ENCODE assay signal across 32 cellular contexts in the genomic region with DNA sequence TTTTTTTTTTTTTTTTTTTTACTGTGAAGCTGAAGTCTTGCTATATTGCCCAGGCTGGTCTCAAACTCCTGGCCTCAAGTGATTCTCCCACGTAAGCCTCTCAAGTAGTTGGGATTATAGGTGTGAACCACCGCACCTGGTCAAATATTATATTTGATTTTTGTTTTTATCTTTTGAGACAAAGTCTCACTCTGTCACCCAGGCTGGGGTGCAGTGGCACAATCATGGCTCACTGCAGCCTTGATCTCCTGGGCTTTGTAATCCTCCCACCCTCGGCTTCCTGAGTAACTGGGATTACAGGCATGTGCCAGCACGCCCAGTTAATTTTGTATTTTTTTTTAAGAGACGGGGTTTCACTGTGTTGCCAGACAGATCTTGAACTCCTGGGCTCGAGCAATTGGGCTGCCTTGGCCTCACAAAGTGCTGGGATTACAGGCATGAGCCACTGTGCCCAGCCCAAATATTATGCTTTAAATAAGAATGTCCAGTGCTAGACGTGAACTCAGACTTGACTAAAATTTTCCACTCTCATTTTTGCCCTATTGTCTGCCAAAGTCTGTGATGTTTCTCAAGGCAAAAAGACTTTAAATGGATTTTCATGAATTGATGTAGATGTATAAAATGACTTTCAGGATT.
"Had no signal": no experiment of that assay in that cellular context is flagged by ENCODE, and none has a peak within 500 bp of the region (broad histone marks: within the 10 kb centered on the region; RNA-seq: fewer than 3 reads in every experiment).

No MANE protein-coding gene starts in this region.

- H3K4me1 ChIP-seq: gastrocnemius medialis, lower lobe of right lung, parathyroid adenoma, stomach, upper lobe of left lung had no signal

- H3K9ac ChIP-seq: parathyroid adenoma had no signal

- DNase-seq: effector CD8-positive, alpha-beta T cell; endodermal cell; foreskin fibroblast; gastrocnemius medialis; head of caudate nucleus; left ventricle myocardium superior; lower lobe of right lung; mucosa of descending colon; naive B cell; stimulated activated CD4-positive, alpha-beta T cell treated with anti-CD3 and anti-CD28 coated beads, Interleukin-12 subunit alpha, Interleukin-12 subunit beta, amount 100 ng/mL, for 4 hours; stimulated activated CD4-positive, alpha-beta T cell treated with anti-CD3 and anti-CD28 coated beads, Interleukin-1b, Interleukin-23, amount 100 ng/mL, for 48 hours; stimulated activated CD4-positive, alpha-beta T cell treated with anti-CD3 and anti-CD28 coated beads, Interleukin-4, amount 100 ng/mL, for 1 hour; stimulated activated naive CD4-positive, alpha-beta T cell treated with Interleukin-2 at 50 U/mL for 16 hours; stomach; tibial artery; upper lobe of left lung had no signal

- FAIRE-seq: colon, keratinocyte, urothelium cell line had no signal

- H3K4me3 Mint-ChIP-seq: dendritic cell treated with granulocyte-macrophage colony-stimulating factor and Interleukin-4, amounts not matched to agents 40 ng/mL and 50 ng/mL, for 4 days; endodermal cell; memory B cell; mesothelial cell of epicardium; naive B cell; natural killer cell treated with Interleukin-12 subunit alpha and Interleukin-12 subunit beta and Interleukin-15 and Interleukin-18, amount 100 ng/mL, for 72 hours; neural crest cell; stimulated activated effector memory CD8-positive, alpha-beta T cell treated with anti-CD3 and anti-CD28 coated beads, Interleukin-12 subunit alpha, Interleukin-12 subunit beta, amount 100 ng/mL, for 72 hours had no signal

- H3K4me3 ChIP-seq: gastrocnemius medialis, lower lobe of right lung, mucosa of descending colon, smooth muscle cell, stomach, tibial artery, upper lobe of left lung had no signal

- H2AFZ ChIP-seq: parathyroid adenoma had no signal

- H3K9me3 Mint-ChIP-seq: endodermal cell; memory B cell; natural killer cell treated with Interleukin-12 subunit alpha and Interleukin-12 subunit beta and Interleukin-15 and Interleukin-18, amount 100 ng/mL, for 72 hours; stimulated activated effector memory CD8-positive, alpha-beta T cell treated with anti-CD3 and anti-CD28 coated beads, Interleukin-12 subunit alpha, Interleukin-12 subunit beta, amount 100 ng/mL, for 72 hours had no signal

- H3K27me3 ChIP-seq: gastrocnemius medialis, neutrophil, tibial artery, upper lobe of left lung had no signal

- H3K27ac Mint-ChIP-seq: dendritic cell treated with granulocyte-macrophage colony-stimulating factor and Interleukin-4, amounts not matched to agents 40 ng/mL and 50 ng/mL, for 4 days; endodermal cell; memory B cell; mesothelial cell of epicardium; natural killer cell treated with Interleukin-12 subunit alpha and Interleukin-12 subunit beta and Interleukin-15 and Interleukin-18, amount 100 ng/mL, for 72 hours; progenitor cell of endocrine pancreas; stimulated activated effector memory CD8-positive, alpha-beta T cell treated with anti-CD3 and anti-CD28 coated beads, Interleukin-12 subunit alpha, Interleukin-12 subunit beta, amount 100 ng/mL, for 72 hours had no signal

- H3K27ac ChIP-seq: epithelial cell of prostate, gastrocnemius medialis, lower lobe of right lung, neutrophil, parathyroid adenoma, stomach, upper lobe of left lung had no signal

- H3K27me3 Mint-ChIP-seq: dendritic cell treated with granulocyte-macrophage colony-stimulating factor and Interleukin-4, amounts not matched to agents 40 ng/mL and 50 ng/mL, for 4 days had no signal

- H3K36me3 ChIP-seq: gastrocnemius medialis, lower lobe of right lung, neutrophil, stomach, tibial artery, upper lobe of left lung had no signal

- ATAC-seq: esophagus mucosa; gastrocnemius medialis; left ventricle myocardium superior; lower lobe of right lung; mucosa of descending colon; natural killer cell treated with Interleukin-12 subunit alpha and Interleukin-12 subunit beta and Interleukin-15 and Interleukin-18, amount 100 ng/mL, for 72 hours; sciatic nerve; stimulated activated effector memory CD8-positive, alpha-beta T cell treated with anti-CD3 and anti-CD28 coated beads, Interleukin-12 subunit alpha, Interleukin-12 subunit beta, amount 100 ng/mL, for 72 hours had no signal

- H3K9me3 ChIP-seq: gastrocnemius medialis, lower lobe of right lung, mucosa of descending colon, neutrophil, stomach, tibial artery, upper lobe of left lung had no signal

- H3K79me2 ChIP-seq: parathyroid adenoma had no signal

- H3K4me1 Mint-ChIP-seq: memory B cell; mesothelial cell of epicardium; naive B cell; neural crest cell; stimulated activated effector memory CD8-positive, alpha-beta T cell treated with anti-CD3 and anti-CD28 coated beads, Interleukin-12 subunit alpha, Interleukin-12 subunit beta, amount 100 ng/mL, for 72 hours had no signal

- H3K36me3 Mint-ChIP-seq: memory B cell; mesothelial cell of epicardium; naive B cell; natural killer cell treated with Interleukin-12 subunit alpha and Interleukin-12 subunit beta and Interleukin-15 and Interleukin-18, amount 100 ng/mL, for 72 hours; stimulated activated effector memory CD8-positive, alpha-beta T cell treated with anti-CD3 and anti-CD28 coated beads, Interleukin-12 subunit alpha, Interleukin-12 subunit beta, amount 100 ng/mL, for 72 hours had no signal

- H3K4me2 ChIP-seq: smooth muscle cell had no signal
